Comparison of ENCODE assay signal across 10 cellular contexts in genomic region chr6:30876039-30876730, GRCh38. TPM values are rescaled to one million over a fixed set of nuclear protein-coding genes. Genes with fewer than 3 reads are reported as not detected.
DNase-seq lines count a peak whose midpoint lies in the region; ATAC-seq, FAIRE-seq and TF ChIP-seq lines count a peak whose summit lies in the region.
"Had no signal": no experiment of that assay in that cellular context is flagged by ENCODE, and none has a peak within 500 bp of the region (broad histone marks: within the 10 kb centered on the region; RNA-seq: fewer than 3 reads in every experiment).

No MANE protein-coding gene starts in this region.

- H3K36me3 Mint-ChIP-seq in activated CD4-positive, alpha-beta T cell treated with anti-CD3 and anti-CD28 coated beads for 36 hours (ENCODE audit: low read depth): peaks cover 7% of the 10 kb centered on the region

- peak; percentile 81 for FAIRE-seq in keratinocyte (lab: Jason Lieb, UNC)
- FAIRE-seq: A549 had no signal

- CTCF ChIA-PET in activated CD4-positive, alpha-beta T cell treated with anti-CD3 and anti-CD28 coated beads for 36 hours (lab: Charles Lee): interaction anchor here (0.7 to 3.5 kb wide), 10 partner anchors 9 to 141 kb away, joined by 3 to 14 read pairs (median 4); no protein-coding TSS in a partner anchor

- no peaks in the 10 kb centered on the region for H3K79me2 ChIP-seq in keratinocyte (ENCODE audit: control insufficient read depth, insufficient read depth, low read length)

- intact Hi-C loops in activated CD4-positive, alpha-beta T cell treated with anti-CD3 and anti-CD28 coated beads for 36 hours (cut with DNase I, micrococcal nuclease): loop anchor here (2.0 to 5.0 kb wide), 4 partner anchors 133 to 199 kb away; partner anchors contain the start of gene FLOT1 (in 1 of the 2)

- H3K27me3 Mint-ChIP-seq in activated CD4-positive, alpha-beta T cell treated with anti-CD3 and anti-CD28 coated beads for 36 hours: no peaks in the 10 kb centered on the region

- no peak overlapping the region for H3K9ac ChIP-seq in adipocyte (ENCODE audit: low read length)
- H3K9ac ChIP-seq in keratinocyte (ENCODE audit: control insufficient read depth, extremely low read depth, insufficient read depth, low read length): peak overlapping the region; percentile 76

- TF ChIP-seq CTCF in keratinocyte (optimal IDR thresholded peaks at IDR 0.05 in 1 of 3, IDR thresholded peaks at IDR 0.05 in 1 of 3, conservative IDR thresholded peaks at IDR 0.05 in 1 of 3; ENCODE audit: extremely low read depth in 1 of 3, insufficient read depth in 2 of 3, low read length in 3 of 3): no peak

- H3K4me2 ChIP-seq in keratinocyte (ENCODE audit: control insufficient read depth, extremely low read depth, insufficient read depth, low read depth, low read length): peak overlapping the region; percentile 67

- H3K9me1 ChIP-seq in keratinocyte (ENCODE audit: control insufficient read depth, extremely low read depth, insufficient read depth, low read length): no peaks in the 10 kb centered on the region

- H3K4me3 Mint-ChIP-seq in activated CD4-positive, alpha-beta T cell treated with anti-CD3 and anti-CD28 coated beads for 36 hours: no peak overlapping the region

- 93% methylated on average over 4 of the region's 4 CpGs for WGBS in thymus

- peaks cover 23% of the 10 kb centered on the region for H3K9me3 ChIP-seq in adipocyte (ENCODE audit: control insufficient read depth, low read length)
- peaks cover 5% of the 10 kb centered on the region for H3K9me3 ChIP-seq in keratinocyte (ENCODE audit: control insufficient read depth, low read depth, low read length)
- no peaks in the 10 kb centered on the region for H3K9me3 ChIP-seq in thymus (ENCODE audit: control insufficient read depth)

- peak overlapping the region; percentile 53 for H3K27ac Mint-ChIP-seq in activated CD4-positive, alpha-beta T cell treated with anti-CD3 and anti-CD28 coated beads for 36 hours

- H2AFZ ChIP-seq in keratinocyte (ENCODE audit: control insufficient read depth, low read length): no peak overlapping the region

- ATAC-seq in activated CD4-positive, alpha-beta T cell treated with anti-CD3 and anti-CD28 coated beads for 36 hours: peak; percentile 24
- ATAC-seq in HG02678 (IDR thresholded peaks at IDR 0.05; ENCODE audit: unreplicated experiment): no peak
- ATAC-seq: A549 had no signal

- peaks cover 32% of the 10 kb centered on the region for H3K4me1 Mint-ChIP-seq in activated CD4-positive, alpha-beta T cell treated with anti-CD3 and anti-CD28 coated beads for 36 hours

- H3K9me3 Mint-ChIP-seq in activated CD4-positive, alpha-beta T cell treated with anti-CD3 and anti-CD28 coated beads for 36 hours (ENCODE audit: low read depth): peaks cover 6% of the 10 kb centered on the region

- dilution Hi-C loops in keratinocyte (cut with MboI; ENCODE audit: extremely low pct_ligation_motif_present, low sequenced_read_pairs): no loop called here

- no peaks in the 10 kb centered on the region for H3K36me3 ChIP-seq in adipocyte (ENCODE audit: control insufficient read depth, insufficient read depth, low read length, severe bottlenecking)
- no peaks in the 10 kb centered on the region for H3K36me3 ChIP-seq in keratinocyte (ENCODE audit: control insufficient read depth in 2 of 2, extremely low read depth in 1 of 2, insufficient read depth in 2 of 2, low read length in 2 of 2)
- no peaks in the 10 kb centered on the region for H3K36me3 ChIP-seq in thymus (ENCODE audit: control insufficient read depth, insufficient read depth)

- H4K20me1 ChIP-seq in keratinocyte (ENCODE audit: control insufficient read depth, extremely low read depth, insufficient read depth, low read length): no peaks in the 10 kb centered on the region

- peak; percentile 32 for DNase-seq in activated CD4-positive, alpha-beta T cell treated with anti-CD3 and anti-CD28 coated beads for 36 hours
- DNase-seq in activated CD4-positive, alpha-beta T cell treated with anti-CD3 and anti-CD28 coated beads, Interleukin-2, amount 50 U/mL, for 1 hour: no peak
- DNase-seq in adipocyte (ENCODE audit: low read depth) (peak; percentile 67), keratinocyte (ENCODE audit: low read depth, low spot score) (no peak), cerebellar cortex (ENCODE audit: low spot score) (no peak), CD1c-positive myeloid dendritic cell (ENCODE audit: extremely low spot score) (no peak)
- DNase-seq: hippocampal formation had no signal

- POLR2A ChIA-PET in activated CD4-positive, alpha-beta T cell treated with anti-CD3 and anti-CD28 coated beads for 36 hours (lab: Charles Lee): interaction anchor here (0.7 kb wide), 1 partner anchor 31 kb away, joined by 3 read pairs; no protein-coding TSS in a partner anchor

- no peaks in the 10 kb centered on the region for H3K27me3 ChIP-seq in adipocyte (replicated peaks; ENCODE audit: control insufficient read depth, insufficient read depth, low read length)
- no peaks in the 10 kb centered on the region for H3K27me3 ChIP-seq in keratinocyte (ENCODE audit: control insufficient read depth, extremely low read depth, insufficient read depth, low read length)
- no peaks in the 10 kb centered on the region for H3K27me3 ChIP-seq in thymus (ENCODE audit: control insufficient read depth, insufficient read depth)

- H3K4me1 ChIP-seq in adipocyte (ENCODE audit: control insufficient read depth, insufficient read depth, low read length) (peaks cover 32% of the 10 kb centered on the region), keratinocyte (ENCODE audit: control insufficient read depth, extremely low read depth, insufficient read depth, low read length) (peaks cover 27% of the 10 kb centered on the region), thymus (ENCODE audit: control insufficient read depth, insufficient read depth, low read length) (peaks cover 9% of the 10 kb centered on the region)

- H3K27ac ChIP-seq in keratinocyte (ENCODE audit: control insufficient read depth, insufficient read depth, low read length) (peak overlapping the region; percentile 92), thymus (ENCODE audit: low read depth) (peak overlapping the region; percentile 42)

- H3K4me3 ChIP-seq in adipocyte (ENCODE audit: low read length) (no peak overlapping the region), keratinocyte (ENCODE audit: control insufficient read depth in 2 of 3, extremely low read depth in 1 of 3, insufficient read depth in 2 of 3, low read depth in 1 of 3, low read length in 3 of 3) (peak overlapping the region in 1 of 3 experiments; percentile 6), thymus (ENCODE audit: low read length) (no peak overlapping the region)
- H3K4me3 ChIP-seq: A549 had no signal

RNA-seq across cellular contexts. Expression of gene DDR1, which starts 8.1 kb away (rescaled TPM):
- total RNA-seq in activated CD4-positive, alpha-beta T cell treated with anti-CD3 and anti-CD28 coated beads for 36 hours: 10 to 100 TPM in 1 of 2 experiments, 1 to 10 TPM in 1; 9.5 to 12.6 TPM
- 104 to 178 TPM (median 152 TPM) in 3 replicates for polyA plus RNA-seq in keratinocyte
- 28.2 TPM for polyA plus RNA-seq in keratinocyte (2011; ENCODE audit: low read depth)
- polyA plus RNA-seq in keratinocyte (2011; cell fraction: cytosol; rRNA removed): 52.6 and 78.8 TPM in 2 replicates
- 361 and 438 TPM in 2 replicates for polyA plus RNA-seq in keratinocyte (2011; cell fraction: nucleus; rRNA removed)
- polyA plus RNA-seq in keratinocyte (2012; ENCODE audit: low replicate concordance): 113 and 227 TPM in 2 replicates
- 175 to 367 TPM (median 287 TPM) in 3 replicates for polyA minus RNA-seq in keratinocyte
- 399 TPM for polyA minus RNA-seq in keratinocyte (2011; cell fraction: cytosol; rRNA and poly(A)+ RNA removed)
- polyA minus RNA-seq in keratinocyte (2011; cell fraction: nucleus; rRNA and poly(A)+ RNA removed): 550 and 554 TPM in 2 replicates
- polyA plus RNA-seq in thymus: 65.9 TPM

RNA-seq across cellular contexts. Expression of gene GTF2H4, which starts 31.8 kb away (rescaled TPM):
- 10 to 100 TPM; 35.9 to 40.9 TPM for total RNA-seq in activated CD4-positive, alpha-beta T cell treated with anti-CD3 and anti-CD28 coated beads for 36 hours
- polyA plus RNA-seq in keratinocyte: 34.2 to 44.0 TPM (median 38.7 TPM) in 3 replicates
- polyA plus RNA-seq in keratinocyte (2011; ENCODE audit: low read depth): 7.2 TPM
- 24.4 and 25.0 TPM in 2 replicates for polyA plus RNA-seq in keratinocyte (2011; cell fraction: cytosol; rRNA removed)
- polyA plus RNA-seq in keratinocyte (2011; cell fraction: nucleus; rRNA removed): 68.9 and 72.9 TPM in 2 replicates
- 21.9 and 32.3 TPM in 2 replicates for polyA plus RNA-seq in keratinocyte (2012; ENCODE audit: low replicate concordance)
- 18.1 to 28.5 TPM (median 19.3 TPM) in 3 replicates for polyA minus RNA-seq in keratinocyte
- polyA minus RNA-seq in keratinocyte (2011; cell fraction: cytosol; rRNA and poly(A)+ RNA removed): 21.5 TPM
- polyA minus RNA-seq in keratinocyte (2011; cell fraction: nucleus; rRNA and poly(A)+ RNA removed): 22.3 and 29.5 TPM in 2 replicates
- 35.4 TPM for polyA plus RNA-seq in thymus

RNA-seq across cellular contexts. Expression of gene VARS2, which starts 37.9 kb away (rescaled TPM):
- total RNA-seq in activated CD4-positive, alpha-beta T cell treated with anti-CD3 and anti-CD28 coated beads for 36 hours: 10 to 100 TPM; 68.1 to 81.1 TPM
- polyA plus RNA-seq in keratinocyte (12.8 to 14.3 TPM (median 13.8 TPM) in 3 replicates), thymus (40.4 TPM)
- polyA plus RNA-seq in keratinocyte (2011; ENCODE audit: low read depth): 5.3 TPM
- polyA plus RNA-seq in keratinocyte (2011; cell fraction: cytosol; rRNA removed): 5.0 and 7.4 TPM in 2 replicates
- 32.6 and 37.0 TPM in 2 replicates for polyA plus RNA-seq in keratinocyte (2011; cell fraction: nucleus; rRNA removed)
- 15.4 and 19.5 TPM in 2 replicates for polyA plus RNA-seq in keratinocyte (2012; ENCODE audit: low replicate concordance)
- 17.2 to 22.0 TPM (median 20.2 TPM) in 3 replicates for polyA minus RNA-seq in keratinocyte
- 17.5 TPM for polyA minus RNA-seq in keratinocyte (2011; cell fraction: cytosol; rRNA and poly(A)+ RNA removed)
- polyA minus RNA-seq in keratinocyte (2011; cell fraction: nucleus; rRNA and poly(A)+ RNA removed): 18.7 and 24.1 TPM in 2 replicates

RNA-seq across cellular contexts. Expression of gene SFTA2, which starts 55.8 kb away (rescaled TPM):
- total RNA-seq in activated CD4-positive, alpha-beta T cell treated with anti-CD3 and anti-CD28 coated beads for 36 hours: not detected
- polyA plus RNA-seq in keratinocyte (not detected in 3 replicates), thymus (1.8 TPM)
- not detected for polyA plus RNA-seq in keratinocyte (2011; ENCODE audit: low read depth)
- not detected in 2 replicates for polyA plus RNA-seq in keratinocyte (2011; cell fraction: cytosol; rRNA removed)
- not detected in 2 replicates for polyA plus RNA-seq in keratinocyte (2011; cell fraction: nucleus; rRNA removed)
- 0.54 TPM in 1 of 2 replicates, not detected in the other for polyA plus RNA-seq in keratinocyte (2012; ENCODE audit: low replicate concordance)
- 0.43 TPM in 1 of 3 replicates, not detected in the others for polyA minus RNA-seq in keratinocyte
- not detected for polyA minus RNA-seq in keratinocyte (2011; cell fraction: cytosol; rRNA and poly(A)+ RNA removed)
- not detected in 2 replicates for polyA minus RNA-seq in keratinocyte (2011; cell fraction: nucleus; rRNA and poly(A)+ RNA removed)
- polyA plus RNA-seq: A549 had no signal

Comparison
In these comparisons a context has a peak if more than half of its experiments do, and no peak if none do; other contexts are left out.
1. DNase-seq: peak in activated CD4-positive, alpha-beta T cell treated with anti-CD3 and anti-CD28 coated beads for 36 hours (single experiment) and adipocyte (single experiment); none in activated CD4-positive, alpha-beta T cell treated with anti-CD3 and anti-CD28 coated beads, Interleukin-2, amount 50 U/mL, for 1 hour (single experiment), keratinocyte (single experiment), cerebellar cortex (single experiment) and CD1c-positive myeloid dendritic cell (single experiment).